In the genomic region with DNA sequence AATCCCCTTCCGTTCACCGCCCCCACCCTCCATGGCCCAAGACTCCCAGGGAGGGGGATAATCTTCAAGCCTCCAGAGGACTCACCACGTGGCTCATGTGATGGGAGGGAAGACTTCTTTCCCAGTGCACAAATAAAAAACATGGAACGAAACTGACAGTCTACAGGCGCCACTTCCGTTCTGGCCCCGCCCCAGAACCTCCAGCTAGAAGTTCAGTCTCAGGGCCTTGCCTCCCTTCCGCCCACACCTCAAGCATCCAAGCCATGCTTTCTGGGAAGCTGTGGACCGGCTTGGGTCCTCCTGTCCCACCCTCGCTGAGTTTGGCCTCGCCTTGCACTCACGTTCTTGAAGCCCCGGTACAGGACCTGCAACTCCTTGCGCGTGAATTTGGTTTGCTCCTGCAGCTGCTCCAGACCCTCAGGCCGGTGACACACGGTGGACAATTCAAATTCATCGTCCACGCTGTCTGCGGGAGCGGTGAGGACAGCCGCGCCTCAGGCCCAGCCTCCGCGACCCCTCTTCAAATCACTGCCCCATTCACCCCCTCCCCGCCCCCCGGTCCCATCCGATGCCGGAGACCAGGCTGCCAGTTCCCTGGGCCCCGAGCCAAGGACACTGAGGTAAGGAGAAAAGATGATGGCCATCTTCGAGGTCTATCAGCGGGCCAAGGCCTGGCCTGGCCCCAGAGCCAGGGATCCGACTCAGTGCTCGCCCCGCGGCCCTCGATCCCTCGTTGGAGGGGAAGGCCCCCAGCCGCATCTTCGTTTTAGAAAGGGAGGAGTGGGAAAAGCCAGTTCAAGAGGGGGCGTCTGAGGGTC, we compare ENCODE assay signal across 10 cellular contexts. TPM values are rescaled to one million over a fixed set of nuclear protein-coding genes. Genes with fewer than 3 reads are reported as not detected.
DNase-seq lines count a peak whose midpoint lies in the region; ATAC-seq, FAIRE-seq and TF ChIP-seq lines count a peak whose summit lies in the region.
"Had no signal": no experiment of that assay in that cellular context is flagged by ENCODE, and none has a peak within 500 bp of the region (broad histone marks: within the 10 kb centered on the region; RNA-seq: fewer than 3 reads in every experiment).

No MANE protein-coding gene starts in this region.

- H3K4me1 ChIP-seq in GM23338 (ENCODE audit: insufficient read depth), result peaks cover 17% of the 10 kb centered on the region
- peaks cover 20% of the 10 kb centered on the region for H3K4me1 ChIP-seq in keratinocyte (ENCODE audit: control insufficient read depth, extremely low read depth, insufficient read depth, low read length)
- peaks cover 14 to 55% (median 30%) of the 10 kb centered on the region in 6 donors for H3K4me1 ChIP-seq in spleen

- H3K27me3 ChIP-seq in GM23338 (ENCODE audit: insufficient read depth) (no peaks in the 10 kb centered on the region), keratinocyte (ENCODE audit: control insufficient read depth, extremely low read depth, insufficient read depth, low read length) (no peaks in the 10 kb centered on the region), spleen (replicated peaks in 1 of 7) (no peaks in the 10 kb centered on the region)

- H3K4me2 ChIP-seq in GM23338, result peak overlapping the region; percentile 88
- H3K4me2 ChIP-seq in keratinocyte (ENCODE audit: control insufficient read depth, extremely low read depth, insufficient read depth, low read depth, low read length), result peak overlapping the region; percentile 41

- peaks cover 4% of the 10 kb centered on the region for H4K20me1 ChIP-seq in GM23338 (replicated peaks; ENCODE audit: insufficient read depth)
- H4K20me1 ChIP-seq in keratinocyte (ENCODE audit: control insufficient read depth, extremely low read depth, insufficient read depth, low read length), result no peaks in the 10 kb centered on the region

- no peak for TF ChIP-seq POLR2A in spleen (IDR thresholded peaks at IDR 0.05)

- peaks cover 3% of the 10 kb centered on the region; the same call in 1 of the 3 replicates for H3K36me3 Mint-ChIP-seq in GM23338 (ENCODE audit: low read depth)
- H3K36me3 Mint-ChIP-seq in activated T-helper 1 cell treated with anti-CD3 and anti-CD28 coated beads, Interleukin-12 subunit alpha, Interleukin-12 subunit beta, Interleukin-2, Interleukin-4 antibody, amounts not matched to agents 30 ng/mL and 10 ng/mL and 1 ng/mL, durations not matched to agents 14 hours and 24 hours and 36 hours (ENCODE audit: low read depth), result peaks cover 5% of the 10 kb centered on the region
- peaks cover 0 to 1% (median 0%) of the 10 kb centered on the region in 3 donors for H3K36me3 Mint-ChIP-seq in naive thymus-derived CD8-positive, alpha-beta T cell

- no peak overlapping the region for H2AFZ ChIP-seq in GM23338
- H2AFZ ChIP-seq in keratinocyte (ENCODE audit: control insufficient read depth, low read length), result no peak overlapping the region

- dilution Hi-C loops in keratinocyte (cut with MboI; ENCODE audit: extremely low pct_ligation_motif_present, low sequenced_read_pairs), result no loop called here

- peak overlapping the region; percentile 60 for H3K4me3 Mint-ChIP-seq in GM23338
- peak overlapping the region; percentile 4 for H3K4me3 Mint-ChIP-seq in activated T-helper 1 cell treated with anti-CD3 and anti-CD28 coated beads, Interleukin-12 subunit alpha, Interleukin-12 subunit beta, Interleukin-2, Interleukin-4 antibody, amounts not matched to agents 30 ng/mL and 10 ng/mL and 1 ng/mL, durations not matched to agents 14 hours and 24 hours and 36 hours
- peak overlapping the region in 5 of 10 donors; percentile 4 to 90 (median 18) for H3K4me3 Mint-ChIP-seq in naive thymus-derived CD8-positive, alpha-beta T cell

- TF ChIP-seq CTCF in GM23338 (conservative IDR thresholded peaks at IDR 0.05; ENCODE audit: low read depth in 2 of 2) (no peak), keratinocyte (optimal IDR thresholded peaks at IDR 0.05 in 1 of 3, IDR thresholded peaks at IDR 0.05 in 1 of 3, conservative IDR thresholded peaks at IDR 0.05 in 1 of 3; ENCODE audit: extremely low read depth in 1 of 3, insufficient read depth in 2 of 3, low read length in 3 of 3) (no peak), spleen (IDR thresholded peaks at IDR 0.05 in 8 of 11, conservative IDR thresholded peaks at IDR 0.05 in 3 of 11) (no peak)

- FAIRE-seq in keratinocyte (lab: Jason Lieb, UNC), result no peak

- no peaks in the 10 kb centered on the region; the same call in 1 of the 3 replicates for H3K9me3 Mint-ChIP-seq in GM23338
- no peaks in the 10 kb centered on the region for H3K9me3 Mint-ChIP-seq in activated T-helper 1 cell treated with anti-CD3 and anti-CD28 coated beads, Interleukin-12 subunit alpha, Interleukin-12 subunit beta, Interleukin-2, Interleukin-4 antibody, amounts not matched to agents 30 ng/mL and 10 ng/mL and 1 ng/mL, durations not matched to agents 14 hours and 24 hours and 36 hours
- peaks cover 0 to 5% (median 0%) of the 10 kb centered on the region in 9 donors for H3K9me3 Mint-ChIP-seq in naive thymus-derived CD8-positive, alpha-beta T cell

- no peak overlapping the region for H3K27ac ChIP-seq in GM23338 (ENCODE audit: low read depth)
- no peak overlapping the region for H3K27ac ChIP-seq in keratinocyte (ENCODE audit: control insufficient read depth, insufficient read depth, low read length)
- peak overlapping the region in 6 of 8 donors; percentile 31 to 89 (median 85) for H3K27ac ChIP-seq in spleen

- H3K9me2 ChIP-seq in GM23338 (ENCODE audit: insufficient read depth), result no peaks in the 10 kb centered on the region

- H3K4me1 Mint-ChIP-seq in GM23338, result peaks cover 17% of the 10 kb centered on the region
- H3K4me1 Mint-ChIP-seq in activated T-helper 1 cell treated with anti-CD3 and anti-CD28 coated beads, Interleukin-12 subunit alpha, Interleukin-12 subunit beta, Interleukin-2, Interleukin-4 antibody, amounts not matched to agents 30 ng/mL and 10 ng/mL and 1 ng/mL, durations not matched to agents 14 hours and 24 hours and 36 hours (ENCODE audit: low read depth), result peaks cover 37% of the 10 kb centered on the region
- H3K4me1 Mint-ChIP-seq in naive thymus-derived CD8-positive, alpha-beta T cell, result peaks cover 34 to 51% (median 38%) of the 10 kb centered on the region in 4 donors

- no peaks in the 10 kb centered on the region for H3K36me3 ChIP-seq in GM23338 (ENCODE audit: insufficient read depth)
- H3K36me3 ChIP-seq in keratinocyte (ENCODE audit: control insufficient read depth in 2 of 2, extremely low read depth in 1 of 2, insufficient read depth in 2 of 2, low read length in 2 of 2), result peaks cover 0 to 11% of the 10 kb centered on the region in 2 experiments
- peaks cover 0 to 35% (median 0%) of the 10 kb centered on the region in 6 donors for H3K36me3 ChIP-seq in spleen

- WGBS in spleen, 5 donors, result 58 to 66% (median 59%) methylated on average over 35 to 41 of the region's 41 CpGs

- POLR2A ChIA-PET in naive thymus-derived CD8-positive, alpha-beta T cell (lab: Charles Lee), result interaction anchor here (1.5 to 8.1 kb wide), 3 partner anchors 8 to 47 kb away, joined by 3 to 118 read pairs (median 17); partner anchors contain the start of gene OGA

- H3K4me3 ChIP-seq in GM23338 (peak overlapping the region; percentile 63), keratinocyte (ENCODE audit: control insufficient read depth in 2 of 3, extremely low read depth in 1 of 3, insufficient read depth in 2 of 3, low read depth in 1 of 3, low read length in 3 of 3) (no peak overlapping the region), spleen (peak overlapping the region in 4 of 8 donors; percentile 55 to 83 (median 69))

- H3K27ac Mint-ChIP-seq in GM23338, result no peak overlapping the region
- no peak overlapping the region for H3K27ac Mint-ChIP-seq in activated T-helper 1 cell treated with anti-CD3 and anti-CD28 coated beads, Interleukin-12 subunit alpha, Interleukin-12 subunit beta, Interleukin-2, Interleukin-4 antibody, amounts not matched to agents 30 ng/mL and 10 ng/mL and 1 ng/mL, durations not matched to agents 14 hours and 24 hours and 36 hours
- peak overlapping the region in 4 of 10 donors; percentile 24 to 99 (median 64) for H3K27ac Mint-ChIP-seq in naive thymus-derived CD8-positive, alpha-beta T cell

- no peaks in the 10 kb centered on the region for H3K9me1 ChIP-seq in keratinocyte (ENCODE audit: control insufficient read depth, extremely low read depth, insufficient read depth, low read length)

- DNase-seq in GM23338 (ENCODE audit: low spot score), result peak; percentile 31
- DNase-seq in activated T-helper 1 cell treated with anti-CD3 and anti-CD28 coated beads, Interleukin-12 subunit alpha, Interleukin-12 subunit beta, Interleukin-2, Interleukin-4 antibody, amounts not matched to agents 30 ng/mL and 10 ng/mL and 1 ng/mL, durations not matched to agents 14 hours and 24 hours and 36 hours (ENCODE audit: low spot score), result no peak
- no peak for DNase-seq in keratinocyte (ENCODE audit: low read depth, low spot score)
- peak; percentile 89 for DNase-seq in spleen
- DNase-seq in naive thymus-derived CD8-positive, alpha-beta T cell, result no peak
- no peak for DNase-seq in RKO (ENCODE audit: low spot score)
- DNase-seq in NCI-H2107 treated with DMSO at 0.1 percent for 48 hours (lab: John Stamatoyannopoulos, UW; ENCODE audit: unreplicated experiment), result no peak
- DNase-seq: anterior cingulate cortex had no signal

- H3K9me3 ChIP-seq in keratinocyte (ENCODE audit: control insufficient read depth, low read depth, low read length) (no peaks in the 10 kb centered on the region), spleen (no peaks in the 10 kb centered on the region)

- ATAC-seq in GM23338 (peak; percentile 5), GM18870 (IDR thresholded peaks at IDR 0.05; ENCODE audit: unreplicated experiment) (no peak)
- ATAC-seq in naive thymus-derived CD8-positive, alpha-beta T cell, result no peak
- ATAC-seq: HCT116 had no signal

- intact Hi-C loops in activated T-helper 1 cell treated with anti-CD3 and anti-CD28 coated beads, Interleukin-12 subunit alpha, Interleukin-12 subunit beta, Interleukin-2, Interleukin-4 antibody, amounts not matched to agents 30 ng/mL and 10 ng/mL and 1 ng/mL, durations not matched to agents 14 hours and 24 hours and 36 hours (cut with micrococcal nuclease), result no loop called here
- intact Hi-C loops in spleen (cut with DNase I; ENCODE audit: low total_unique reads), result no loop called here

- H3K9ac ChIP-seq in keratinocyte (ENCODE audit: control insufficient read depth, extremely low read depth, insufficient read depth, low read length), result no peak overlapping the region

- H3K27me3 Mint-ChIP-seq in GM23338 (ENCODE audit: insufficient read depth, low read depth, poor library complexity), result peaks cover 20% of the 10 kb centered on the region
- H3K27me3 Mint-ChIP-seq in activated T-helper 1 cell treated with anti-CD3 and anti-CD28 coated beads, Interleukin-12 subunit alpha, Interleukin-12 subunit beta, Interleukin-2, Interleukin-4 antibody, amounts not matched to agents 30 ng/mL and 10 ng/mL and 1 ng/mL, durations not matched to agents 14 hours and 24 hours and 36 hours (ENCODE audit: insufficient read depth), result no peaks in the 10 kb centered on the region
- H3K27me3 Mint-ChIP-seq in naive thymus-derived CD8-positive, alpha-beta T cell, result peaks cover 0 to 3% (median 0%) of the 10 kb centered on the region in 5 donors

- peaks cover 18% of the 10 kb centered on the region for H3F3A ChIP-seq in GM23338 (replicated peaks; ENCODE audit: low read depth)

- H3K79me2 ChIP-seq in GM23338 (replicated peaks; ENCODE audit: insufficient read depth) (no peaks in the 10 kb centered on the region), keratinocyte (ENCODE audit: control insufficient read depth, insufficient read depth, low read length) (no peaks in the 10 kb centered on the region)

RNA-seq across cellular contexts. Expression of gene OGA, which starts 10.7 kb away (rescaled TPM):
- 112 and 131 TPM in 2 replicates for total RNA-seq in GM23338 (2014; rRNA removed; shearing (Covaris generic))
- polyA plus RNA-seq in GM23338 (2016; fragmentation: Nextera tagmentation; extraction: Ambion mirVana) (68.1 and 68.4 TPM in 2 replicates), keratinocyte (47.0 to 104 TPM (median 67.2 TPM) in 3 replicates), spleen (10 to 100 TPM; 65.7 to 87.0 (median 68.3) TPM)
- 113 and 117 TPM in 2 replicates for total RNA-seq in activated T-helper 1 cell treated with anti-CD3 and anti-CD28 coated beads, Interleukin-12 subunit alpha, Interleukin-12 subunit beta, Interleukin-2, Interleukin-4 antibody, amounts not matched to agents 30 ng/mL and 10 ng/mL and 1 ng/mL, durations not matched to agents 14 hours and 24 hours and 36 hours
- polyA plus RNA-seq in keratinocyte (2011; ENCODE audit: low read depth), result 140 TPM
- 24.2 and 48.7 TPM in 2 replicates for polyA plus RNA-seq in keratinocyte (2011; cell fraction: cytosol; rRNA removed)
- polyA plus RNA-seq in keratinocyte (2011; cell fraction: nucleus; rRNA removed), result 172 and 208 TPM in 2 replicates
- 60.5 and 103 TPM in 2 replicates for polyA plus RNA-seq in keratinocyte (2012; ENCODE audit: low replicate concordance)
- polyA minus RNA-seq in keratinocyte, result 41.9 to 134 TPM (median 45.3 TPM) in 3 replicates
- polyA minus RNA-seq in keratinocyte (2011; cell fraction: cytosol; rRNA and poly(A)+ RNA removed), result 31.8 TPM
- 83.5 and 158 TPM in 2 replicates for polyA minus RNA-seq in keratinocyte (2011; cell fraction: nucleus; rRNA and poly(A)+ RNA removed)
- 100 to 1,000 TPM; 143 to 234 (median 172) TPM for total RNA-seq in spleen
- total RNA-seq in naive thymus-derived CD8-positive, alpha-beta T cell, result 100 to 1,000 TPM; 370 to 406 TPM
- 10 to 100 TPM; 35.7 to 43.7 (median 41.9) TPM for polyA plus RNA-seq in naive thymus-derived CD8-positive, alpha-beta T cell

RNA-seq across cellular contexts. Expression of gene KCNIP2, which starts 14.7 kb away (rescaled TPM):
- total RNA-seq in GM23338 (2014; rRNA removed; shearing (Covaris generic)), result 2.2 and 2.9 TPM in 2 replicates
- polyA plus RNA-seq in GM23338 (2016; fragmentation: Nextera tagmentation; extraction: Ambion mirVana) (2.2 and 2.6 TPM in 2 replicates), keratinocyte (0.17 to 0.71 TPM (median 0.41 TPM) in 3 replicates), spleen (1 to 10 TPM in 2 of 3 donors, under 1 TPM in 1; 1.00 to 1.7 (median 1.3) TPM)
- total RNA-seq in activated T-helper 1 cell treated with anti-CD3 and anti-CD28 coated beads, Interleukin-12 subunit alpha, Interleukin-12 subunit beta, Interleukin-2, Interleukin-4 antibody, amounts not matched to agents 30 ng/mL and 10 ng/mL and 1 ng/mL, durations not matched to agents 14 hours and 24 hours and 36 hours, result 1.4 and 2.5 TPM in 2 replicates
- 0.89 TPM for polyA plus RNA-seq in keratinocyte (2011; ENCODE audit: low read depth)
- not detected in 2 replicates for polyA plus RNA-seq in keratinocyte (2011; cell fraction: cytosol; rRNA removed)
- polyA plus RNA-seq in keratinocyte (2011; cell fraction: nucleus; rRNA removed), result 2.4 and 3.6 TPM in 2 replicates
- polyA plus RNA-seq in keratinocyte (2012; ENCODE audit: low replicate concordance), result 0.23 and 0.66 TPM in 2 replicates
- polyA minus RNA-seq in keratinocyte, result 0.49 to 1.6 TPM (median 1.4 TPM) in 3 replicates
- polyA minus RNA-seq in keratinocyte (2011; cell fraction: cytosol; rRNA and poly(A)+ RNA removed), result not detected
- polyA minus RNA-seq in keratinocyte (2011; cell fraction: nucleus; rRNA and poly(A)+ RNA removed), result 1.8 and 7.7 TPM in 2 replicates
- total RNA-seq in spleen, result 1 to 10 TPM; 4.2 to 8.6 (median 6.5) TPM
- total RNA-seq in naive thymus-derived CD8-positive, alpha-beta T cell, result 1 to 10 TPM; 2.0 to 2.5 TPM
- polyA plus RNA-seq in naive thymus-derived CD8-positive, alpha-beta T cell, result not detected

RNA-seq across cellular contexts. Expression of gene NPM3, which starts 45.7 kb away (rescaled TPM):
- total RNA-seq in GM23338 (2014; rRNA removed; shearing (Covaris generic)), result 258 and 345 TPM in 2 replicates
- 31.5 and 32.2 TPM in 2 replicates for polyA plus RNA-seq in GM23338 (2016; fragmentation: Nextera tagmentation; extraction: Ambion mirVana)
- 149 and 151 TPM in 2 replicates for total RNA-seq in activated T-helper 1 cell treated with anti-CD3 and anti-CD28 coated beads, Interleukin-12 subunit alpha, Interleukin-12 subunit beta, Interleukin-2, Interleukin-4 antibody, amounts not matched to agents 30 ng/mL and 10 ng/mL and 1 ng/mL, durations not matched to agents 14 hours and 24 hours and 36 hours
- 71.6 to 87.7 TPM (median 77.2 TPM) in 3 replicates for polyA plus RNA-seq in keratinocyte
- polyA plus RNA-seq in keratinocyte (2011; ENCODE audit: low read depth), result 36.5 TPM
- 55.9 and 96.8 TPM in 2 replicates for polyA plus RNA-seq in keratinocyte (2011; cell fraction: cytosol; rRNA removed)
- 35.1 and 50.2 TPM in 2 replicates for polyA plus RNA-seq in keratinocyte (2011; cell fraction: nucleus; rRNA removed)
- polyA plus RNA-seq in keratinocyte (2012; ENCODE audit: low replicate concordance), result 61.6 and 114 TPM in 2 replicates
- polyA minus RNA-seq in keratinocyte, result 53.6 to 89.6 TPM (median 55.0 TPM) in 3 replicates
- 35.5 TPM for polyA minus RNA-seq in keratinocyte (2011; cell fraction: cytosol; rRNA and poly(A)+ RNA removed)
- polyA minus RNA-seq in keratinocyte (2011; cell fraction: nucleus; rRNA and poly(A)+ RNA removed), result 7.4 and 10.2 TPM in 2 replicates
- total RNA-seq in spleen, result 10 to 100 TPM; 16.8 to 46.9 (median 24.6) TPM
- 10 to 100 TPM; 33.5 to 54.6 (median 44.2) TPM for polyA plus RNA-seq in spleen
- 10 to 100 TPM; 17.1 to 19.1 TPM for total RNA-seq in naive thymus-derived CD8-positive, alpha-beta T cell
- polyA plus RNA-seq in naive thymus-derived CD8-positive, alpha-beta T cell, result 10 to 100 TPM; 14.6 to 19.3 (median 18.9) TPM

RNA-seq across cellular contexts. Expression of gene FGF8, which starts 53.0 kb away (rescaled TPM):
- 6.2 and 6.3 TPM in 2 replicates for total RNA-seq in GM23338 (2014; rRNA removed; shearing (Covaris generic))
- polyA plus RNA-seq in GM23338 (2016; fragmentation: Nextera tagmentation; extraction: Ambion mirVana), result 1.6 and 2.7 TPM in 2 replicates
- not detected in 2 replicates for total RNA-seq in activated T-helper 1 cell treated with anti-CD3 and anti-CD28 coated beads, Interleukin-12 subunit alpha, Interleukin-12 subunit beta, Interleukin-2, Interleukin-4 antibody, amounts not matched to agents 30 ng/mL and 10 ng/mL and 1 ng/mL, durations not matched to agents 14 hours and 24 hours and 36 hours
- polyA plus RNA-seq in keratinocyte, result not detected in 3 replicates
- 0.46 TPM for polyA plus RNA-seq in keratinocyte (2011; ENCODE audit: low read depth)
- polyA plus RNA-seq in keratinocyte (2011; cell fraction: cytosol; rRNA removed), result not detected in 2 replicates
- 0.55 TPM in 1 of 2 replicates, not detected in the other for polyA plus RNA-seq in keratinocyte (2011; cell fraction: nucleus; rRNA removed)
- polyA plus RNA-seq in keratinocyte (2012; ENCODE audit: low replicate concordance), result 0.44 TPM in 1 of 2 replicates, not detected in the other
- polyA minus RNA-seq in keratinocyte, result not detected in 3 replicates
- polyA minus RNA-seq in keratinocyte (2011; cell fraction: cytosol; rRNA and poly(A)+ RNA removed), result not detected
- not detected in 2 replicates for polyA minus RNA-seq in keratinocyte (2011; cell fraction: nucleus; rRNA and poly(A)+ RNA removed)
- total RNA-seq in spleen, result not detected
- polyA plus RNA-seq in spleen, result under 1 TPM in 2 of 3 donors, not detected in 1; 0.11 TPM
- total RNA-seq in naive thymus-derived CD8-positive, alpha-beta T cell, result not detected
- polyA plus RNA-seq in naive thymus-derived CD8-positive, alpha-beta T cell, result not detected

Comparison
In these comparisons a context has a peak if more than half of its experiments do, and no peak if none do; other contexts are left out.
1. DNase-seq: peak in GM23338 (single experiment) and spleen (single experiment); none in activated T-helper 1 cell treated with anti-CD3 and anti-CD28 coated beads, Interleukin-12 subunit alpha, Interleukin-12 subunit beta, Interleukin-2, Interleukin-4 antibody, amounts not matched to agents 30 ng/mL and 10 ng/mL and 1 ng/mL, durations not matched to agents 14 hours and 24 hours and 36 hours (single experiment), keratinocyte (single experiment), naive thymus-derived CD8-positive, alpha-beta T cell (0 of 10), RKO (single experiment) and NCI-H2107 treated with DMSO at 0.1 percent for 48 hours (single experiment).
2. H3K27ac ChIP-seq: peak in spleen (6 of 8); none in GM23338 (single experiment) and keratinocyte (single experiment).